8 cellular contexts compared by ENCODE assay signal in the genomic region with DNA sequence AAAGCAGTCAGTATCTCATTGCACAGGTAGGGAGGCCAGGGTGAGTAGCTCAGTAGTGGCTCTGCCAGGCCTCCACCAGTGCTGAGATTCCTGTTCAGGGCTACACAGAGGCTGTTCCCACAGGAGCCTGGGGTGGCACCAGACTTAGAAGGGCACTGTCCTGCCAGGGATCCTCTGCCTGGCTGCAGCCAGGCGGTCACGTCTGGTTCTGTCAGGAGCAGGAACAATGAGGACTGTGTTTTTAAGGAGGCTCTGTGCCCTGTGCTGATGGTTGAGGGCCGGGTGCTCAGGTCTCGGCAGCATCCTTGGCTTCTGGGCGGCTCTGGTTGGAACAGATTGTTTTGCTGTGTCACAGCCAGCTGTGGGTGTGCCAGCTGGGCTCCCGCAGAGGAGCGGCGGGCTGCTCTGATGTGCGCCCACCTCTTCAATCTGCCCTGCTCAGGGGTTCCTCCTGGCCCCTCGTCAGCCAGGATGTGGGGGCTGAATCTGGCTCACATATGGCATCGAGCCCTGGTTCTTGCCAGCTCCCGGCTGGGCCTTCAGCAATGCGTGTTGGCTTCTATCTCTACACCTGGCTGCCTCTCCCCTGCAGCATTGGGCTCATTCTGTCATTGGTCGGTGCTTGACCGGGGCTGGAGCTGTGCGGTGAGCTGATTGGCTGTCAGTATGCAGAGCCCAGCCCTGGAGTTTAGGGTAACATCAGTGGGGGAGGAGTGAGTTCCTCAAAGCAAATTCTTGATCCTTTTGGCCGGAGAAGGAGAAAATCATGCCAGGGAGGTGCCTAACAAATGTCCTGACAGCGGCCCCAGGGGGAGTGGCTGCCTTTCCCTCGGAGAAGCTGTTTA. TPM values are rescaled to one million over a fixed set of nuclear protein-coding genes. Genes with fewer than 3 reads are reported as not detected.
DNase-seq lines count a peak whose midpoint lies in the region; ATAC-seq and TF ChIP-seq lines count a peak whose summit lies in the region.

No MANE protein-coding gene starts in this region.

- 9 to 16% methylated on average over 7 to 19 of the region's 19 CpGs for WGBS in body of pancreas, 2 donors

- no peaks in the 10 kb centered on the region for H3K9me3 Mint-ChIP-seq in stimulated activated effector memory CD8-positive, alpha-beta T cell treated with anti-CD3 and anti-CD28 coated beads, Interleukin-12 subunit alpha, Interleukin-12 subunit beta, amount 100 ng/mL, for 72 hours

- H3K27ac Mint-ChIP-seq in stimulated activated effector memory CD8-positive, alpha-beta T cell treated with anti-CD3 and anti-CD28 coated beads, Interleukin-12 subunit alpha, Interleukin-12 subunit beta, amount 100 ng/mL, for 72 hours, result peak overlapping the region; percentile 50

- no peaks in the 10 kb centered on the region for H3K27me3 ChIP-seq in body of pancreas

- peaks cover 17% of the 10 kb centered on the region for H3K4me1 Mint-ChIP-seq in stimulated activated effector memory CD8-positive, alpha-beta T cell treated with anti-CD3 and anti-CD28 coated beads, Interleukin-12 subunit alpha, Interleukin-12 subunit beta, amount 100 ng/mL, for 72 hours

- in situ Hi-C loops in KBM-7 (cut with MboI; ENCODE audit: low pct_unique_long_range_greater_than_20kb, low sequenced_read_pairs), result no loop called here

- H3K36me3 ChIP-seq in body of pancreas (replicated peaks in 1 of 2; ENCODE audit: insufficient read depth in 1 of 2, low read depth in 2 of 2), result no peaks in the 10 kb centered on the region

- intact Hi-C loops in body of pancreas (cut with DNase I), result no loop called here

- no peaks in the 10 kb centered on the region for H3K9me3 ChIP-seq in body of pancreas

- H3K4me1 ChIP-seq in body of pancreas, result peaks cover 14% of the 10 kb centered on the region

- H3K27ac ChIP-seq in body of pancreas, result peak overlapping the region; percentile 31 to 51 (median 46)

- no peak overlapping the region for H3K4me3 ChIP-seq in Jurkat, Clone E6-1 (ENCODE audit: low read length)
- H3K4me3 ChIP-seq in body of pancreas, result no peak overlapping the region

- H3K4me3 Mint-ChIP-seq in stimulated activated effector memory CD8-positive, alpha-beta T cell treated with anti-CD3 and anti-CD28 coated beads, Interleukin-12 subunit alpha, Interleukin-12 subunit beta, amount 100 ng/mL, for 72 hours, result no peak overlapping the region

- ATAC-seq in body of pancreas, result peak; percentile 92
- ATAC-seq in stimulated activated effector memory CD8-positive, alpha-beta T cell treated with anti-CD3 and anti-CD28 coated beads, Interleukin-12 subunit alpha, Interleukin-12 subunit beta, amount 100 ng/mL, for 72 hours, result no peak
- no peak for ATAC-seq in GM21360 (IDR thresholded peaks at IDR 0.05; ENCODE audit: unreplicated experiment)

- DNase-seq in Jurkat, Clone E6-1 (ENCODE audit: low read depth, low spot score), result peak; percentile 62
- DNase-seq in body of pancreas (peak; percentile 57 to 75 (median 64)), iPS-NIHi7 (ENCODE audit: extremely low spot score) (peak; percentile 97), erythroblast (lab: John Stamatoyannopoulos, UW) (no peak), KBM-7 (no peak)
- DNase-seq in stimulated activated effector memory CD8-positive, alpha-beta T cell treated with anti-CD3 and anti-CD28 coated beads, Interleukin-12 subunit alpha, Interleukin-12 subunit beta, amount 100 ng/mL, for 72 hours (ENCODE audit: low spot score in 2 of 2), result no peak
- no peak for DNase-seq in central memory CD4-positive, alpha-beta T cell

- TF ChIP-seq CTCF in body of pancreas (IDR thresholded peaks at IDR 0.05), result peak in 2 of 7 experiments; percentile 7 to 10

- H3K36me3 Mint-ChIP-seq in stimulated activated effector memory CD8-positive, alpha-beta T cell treated with anti-CD3 and anti-CD28 coated beads, Interleukin-12 subunit alpha, Interleukin-12 subunit beta, amount 100 ng/mL, for 72 hours, result peaks cover 100% of the 10 kb centered on the region

- TF ChIP-seq POLR2A in body of pancreas (IDR thresholded peaks at IDR 0.05) (no peak), erythroblast (IDR thresholded peaks at IDR 0.05; ENCODE audit: low read length) (no peak)

RNA-seq across cellular contexts. Expression of a gene that starts 41.2 kb away (rescaled TPM):
- polyA plus RNA-seq in Jurkat, Clone E6-1 (2012; ENCODE audit: insufficient read depth, insufficient read length), result not detected
- under 1 TPM in 1 of 2 donors, not detected in 1; 0.66 TPM for total RNA-seq in body of pancreas

Comparison
In these comparisons a context has a peak if more than half of its experiments do, and no peak if none do; other contexts are left out.
1. DNase-seq: peak in Jurkat, Clone E6-1 (single experiment), body of pancreas (4 of 4) and iPS-NIHi7 (single experiment); none in stimulated activated effector memory CD8-positive, alpha-beta T cell treated with anti-CD3 and anti-CD28 coated beads, Interleukin-12 subunit alpha, Interleukin-12 subunit beta, amount 100 ng/mL, for 72 hours (0 of 2), erythroblast (0 of 2), central memory CD4-positive, alpha-beta T cell (single experiment) and KBM-7 (single experiment).